27 cellular contexts compared by ENCODE assay signal in the genomic region with DNA sequence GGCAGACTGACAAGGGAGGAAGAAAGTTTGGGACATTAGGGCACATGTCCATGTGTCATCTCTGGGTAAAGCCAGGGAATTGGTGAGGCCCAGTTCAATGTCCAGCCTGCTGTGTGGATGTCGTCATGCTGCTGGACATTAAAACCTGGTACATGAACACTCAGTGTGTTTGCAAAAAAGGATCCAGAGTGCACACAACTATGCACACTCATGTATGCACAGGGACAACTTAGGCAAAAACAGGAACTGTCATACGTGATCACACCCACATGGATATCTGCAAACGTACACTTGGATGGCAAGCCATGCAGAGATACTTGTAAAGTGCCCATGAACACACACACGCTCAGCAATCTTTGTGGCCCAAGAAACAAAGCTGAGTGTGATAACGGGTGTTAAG. TPM values are rescaled to one million over a fixed set of nuclear protein-coding genes. Genes with fewer than 3 reads are reported as not detected.
"Had no signal": no experiment of that assay in that cellular context is flagged by ENCODE, and none has a peak within 500 bp of the region (broad histone marks: within the 10 kb centered on the region; RNA-seq: fewer than 3 reads in every experiment).

No MANE protein-coding gene starts in this region.

- H3K27ac Mint-ChIP-seq: activated B cell treated with CpG ODN at 0.5 μM for 24 hours; activated CD4-positive, alpha-beta memory T cell treated with anti-CD3 and anti-CD28 coated beads, Interleukin-2, amount 10 ng/mL, durations not matched to agents 7 days and 5 days; activated naive CD4-positive, alpha-beta T cell treated with anti-CD3 and anti-CD28 coated beads, Interleukin-2, amount 10 ng/mL, durations not matched to agents 7 days and 5 days; activated naive CD8-positive, alpha-beta T cell treated with anti-CD3 and anti-CD28 coated beads for 36 hours; activated T-helper 2 cell treated with anti-CD3 and anti-CD28 coated beads, Interferon-gamma antibody, Interleukin-2, Interleukin-4, amounts not matched to agents 10 μg/mL and 5 μg/mL and 100 μg/mL, durations not matched to agents 14 hours and 24 hours and 36 hours; T-helper 1 cell treated with Interleukin-12 subunit alpha and Interleukin-12 subunit beta and Interleukin-4 antibody, amounts not matched to agents 30 μg/mL and 1 μg/mL, for 36 hours had no signal

- H3K9ac ChIP-seq: SK-N-SH had no signal

- H3K4me2 ChIP-seq: SK-N-SH had no signal

- H3K27ac ChIP-seq: brain microvascular endothelial cell, cardiac muscle cell, RWPE1, SJCRH30 had no signal

- H3K36me3 Mint-ChIP-seq: activated naive CD4-positive, alpha-beta T cell treated with anti-CD3 and anti-CD28 coated beads, Interleukin-2, amount 10 ng/mL, durations not matched to agents 7 days and 5 days; activated naive CD8-positive, alpha-beta T cell treated with anti-CD3 and anti-CD28 coated beads for 36 hours had no signal

- DNase-seq: activated B cell treated with CpG ODN at 0.5 μM for 24 hours; activated CD4-positive, alpha-beta memory T cell treated with anti-CD3 and anti-CD28 coated beads, Interleukin-2, amount 10 ng/mL, durations not matched to agents 7 days and 5 days; activated CD4-positive, alpha-beta T cell treated with anti-CD3 and anti-CD28 coated beads for 1 hour; activated CD4-positive, alpha-beta T cell treated with anti-CD3 and anti-CD28 coated beads, Interleukin-2, amount 50 U/mL, for 1 hour; activated gamma-delta T cell treated with Interleukin-2 at 50 U/mL for 16 hours; activated naive CD4-positive, alpha-beta T cell treated with anti-CD3 and anti-CD28 coated beads, Interleukin-2, amount 10 ng/mL, durations not matched to agents 7 days and 5 days; activated naive CD8-positive, alpha-beta T cell treated with anti-CD3 and anti-CD28 coated beads for 36 hours; activated T-cell treated with anti-CD3 and anti-CD28 coated beads for 4 hours; activated T-cell treated with anti-CD3 and anti-CD28 coated beads, Interleukin-2, amount 50 U/mL, for 48 hours; brain microvascular endothelial cell; MG63; MV-4-11; NCI-H1092 treated with DMSO at 0.1 percent for 48 hours; NCI-H1417 treated with DMSO at 0.1 percent for 48 hours; NCI-H1694; NCI-H2029; NCI-H2107; NCI-H510A treated with DMSO at 0.1 percent for 48 hours; NCI-H69; Right ventricle myocardium superior; SJCRH30; SK-N-SH; SW 1271 had no signal

- H3K36me3 ChIP-seq: brain microvascular endothelial cell, cardiac muscle cell, MG63, SJCRH30 had no signal

- H3K9me3 Mint-ChIP-seq: activated CD4-positive, alpha-beta memory T cell treated with anti-CD3 and anti-CD28 coated beads, Interleukin-2, amount 10 ng/mL, durations not matched to agents 7 days and 5 days; activated naive CD4-positive, alpha-beta T cell treated with anti-CD3 and anti-CD28 coated beads, Interleukin-2, amount 10 ng/mL, durations not matched to agents 7 days and 5 days; activated T-helper 2 cell treated with anti-CD3 and anti-CD28 coated beads, Interferon-gamma antibody, Interleukin-2, Interleukin-4, amounts not matched to agents 10 μg/mL and 5 μg/mL and 100 μg/mL, durations not matched to agents 14 hours and 24 hours and 36 hours; T-helper 1 cell treated with Interleukin-12 subunit alpha and Interleukin-12 subunit beta and Interleukin-4 antibody, amounts not matched to agents 30 μg/mL and 1 μg/mL, for 36 hours had no signal

- H3K27me3 ChIP-seq: brain microvascular endothelial cell, cardiac muscle cell, MG63, SJCRH30 had no signal

- H3K4me1 Mint-ChIP-seq: activated B cell treated with CpG ODN at 0.5 μM for 24 hours; activated CD4-positive, alpha-beta memory T cell treated with anti-CD3 and anti-CD28 coated beads, Interleukin-2, amount 10 ng/mL, durations not matched to agents 7 days and 5 days; activated naive CD4-positive, alpha-beta T cell treated with anti-CD3 and anti-CD28 coated beads, Interleukin-2, amount 10 ng/mL, durations not matched to agents 7 days and 5 days; activated naive CD8-positive, alpha-beta T cell treated with anti-CD3 and anti-CD28 coated beads for 36 hours had no signal

- H3K27me3 Mint-ChIP-seq: activated naive CD8-positive, alpha-beta T cell treated with anti-CD3 and anti-CD28 coated beads for 36 hours had no signal

- H3K4me3 ChIP-seq: cardiac muscle cell, MG63, SJCRH30 had no signal

- H3K4me3 Mint-ChIP-seq: activated B cell treated with CpG ODN at 0.5 μM for 24 hours; activated CD4-positive, alpha-beta memory T cell treated with anti-CD3 and anti-CD28 coated beads, Interleukin-2, amount 10 ng/mL, durations not matched to agents 7 days and 5 days; activated naive CD4-positive, alpha-beta T cell treated with anti-CD3 and anti-CD28 coated beads, Interleukin-2, amount 10 ng/mL, durations not matched to agents 7 days and 5 days; activated naive CD8-positive, alpha-beta T cell treated with anti-CD3 and anti-CD28 coated beads for 36 hours; T-helper 1 cell treated with Interleukin-12 subunit alpha and Interleukin-12 subunit beta and Interleukin-4 antibody, amounts not matched to agents 30 μg/mL and 1 μg/mL, for 36 hours had no signal

- H3K9me3 ChIP-seq: MG63, SJCRH30, SK-N-SH had no signal

RNA-seq across cellular contexts. Expression of a gene that starts 47.9 kb away (rescaled TPM):
- total RNA-seq: Right ventricle myocardium superior had no signal
